Comparison of ENCODE assay signal across 1 cellular context in the genomic region with DNA sequence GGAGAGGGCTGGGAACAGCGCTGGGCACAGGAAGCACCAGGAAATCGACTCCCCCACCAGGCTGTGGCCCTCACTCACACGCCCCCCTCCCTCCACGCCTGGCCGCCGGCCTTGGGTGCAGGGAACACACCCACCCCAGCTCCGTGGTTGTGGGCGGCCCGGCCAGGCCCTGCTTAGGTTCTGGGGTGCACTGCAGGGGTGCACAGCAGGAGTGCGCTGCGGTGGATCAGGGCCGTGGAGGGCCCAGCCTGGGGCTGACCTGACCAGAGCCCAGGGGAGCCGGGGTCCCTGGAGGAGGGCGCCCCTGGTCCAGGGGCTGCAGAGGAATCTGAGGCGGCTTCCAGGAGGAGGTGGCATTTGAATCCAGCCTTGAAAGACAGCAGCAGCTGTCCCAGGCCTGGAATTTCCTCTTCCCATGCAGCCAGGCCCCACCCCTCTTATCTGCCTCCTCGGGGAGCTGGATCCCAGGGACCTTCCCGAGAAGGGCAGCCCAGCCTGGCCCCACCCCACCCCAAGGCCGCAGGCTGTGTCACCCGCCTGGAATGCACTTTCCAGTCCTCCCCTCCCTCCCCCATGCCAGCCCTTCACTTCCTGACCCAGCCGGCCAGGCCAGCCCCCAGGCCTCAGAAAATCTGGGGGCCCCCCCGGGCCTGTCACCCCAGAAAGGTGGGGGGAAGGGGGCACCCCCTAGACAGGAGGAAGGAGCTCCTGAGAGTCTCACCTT.
TF ChIP-seq lines count a peak whose summit lies in the region.

No MANE protein-coding gene starts in this region.

TF ChIP-seq in HepG2, 621 proteins besides CTCF, POLR2A, EP300 and RAD21 (continued from another document and continues in another):
- TF ChIP-seq, protein P1, sequence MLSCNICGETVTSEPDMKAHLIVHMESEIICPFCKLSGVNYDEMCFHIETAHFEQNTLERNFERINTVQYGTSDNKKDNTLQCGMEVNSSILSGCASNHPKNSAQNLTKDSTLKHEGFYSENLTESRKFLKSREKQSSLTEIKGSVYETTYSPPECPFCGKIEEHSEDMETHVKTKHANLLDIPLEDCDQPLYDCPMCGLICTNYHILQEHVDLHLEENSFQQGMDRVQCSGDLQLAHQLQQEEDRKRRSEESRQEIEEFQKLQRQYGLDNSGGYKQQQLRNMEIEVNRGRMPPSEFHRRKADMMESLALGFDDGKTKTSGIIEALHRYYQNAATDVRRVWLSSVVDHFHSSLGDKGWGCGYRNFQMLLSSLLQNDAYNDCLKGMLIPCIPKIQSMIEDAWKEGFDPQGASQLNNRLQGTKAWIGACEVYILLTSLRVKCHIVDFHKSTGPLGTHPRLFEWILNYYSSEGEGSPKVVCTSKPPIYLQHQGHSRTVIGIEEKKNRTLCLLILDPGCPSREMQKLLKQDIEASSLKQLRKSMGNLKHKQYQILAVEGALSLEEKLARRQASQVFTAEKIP (CRISPR knock-in tag; IDR thresholded peaks at IDR 0.05; ENCODE audit: borderline replicate concordance), result no peak
- TF ChIP-seq, protein P2, sequence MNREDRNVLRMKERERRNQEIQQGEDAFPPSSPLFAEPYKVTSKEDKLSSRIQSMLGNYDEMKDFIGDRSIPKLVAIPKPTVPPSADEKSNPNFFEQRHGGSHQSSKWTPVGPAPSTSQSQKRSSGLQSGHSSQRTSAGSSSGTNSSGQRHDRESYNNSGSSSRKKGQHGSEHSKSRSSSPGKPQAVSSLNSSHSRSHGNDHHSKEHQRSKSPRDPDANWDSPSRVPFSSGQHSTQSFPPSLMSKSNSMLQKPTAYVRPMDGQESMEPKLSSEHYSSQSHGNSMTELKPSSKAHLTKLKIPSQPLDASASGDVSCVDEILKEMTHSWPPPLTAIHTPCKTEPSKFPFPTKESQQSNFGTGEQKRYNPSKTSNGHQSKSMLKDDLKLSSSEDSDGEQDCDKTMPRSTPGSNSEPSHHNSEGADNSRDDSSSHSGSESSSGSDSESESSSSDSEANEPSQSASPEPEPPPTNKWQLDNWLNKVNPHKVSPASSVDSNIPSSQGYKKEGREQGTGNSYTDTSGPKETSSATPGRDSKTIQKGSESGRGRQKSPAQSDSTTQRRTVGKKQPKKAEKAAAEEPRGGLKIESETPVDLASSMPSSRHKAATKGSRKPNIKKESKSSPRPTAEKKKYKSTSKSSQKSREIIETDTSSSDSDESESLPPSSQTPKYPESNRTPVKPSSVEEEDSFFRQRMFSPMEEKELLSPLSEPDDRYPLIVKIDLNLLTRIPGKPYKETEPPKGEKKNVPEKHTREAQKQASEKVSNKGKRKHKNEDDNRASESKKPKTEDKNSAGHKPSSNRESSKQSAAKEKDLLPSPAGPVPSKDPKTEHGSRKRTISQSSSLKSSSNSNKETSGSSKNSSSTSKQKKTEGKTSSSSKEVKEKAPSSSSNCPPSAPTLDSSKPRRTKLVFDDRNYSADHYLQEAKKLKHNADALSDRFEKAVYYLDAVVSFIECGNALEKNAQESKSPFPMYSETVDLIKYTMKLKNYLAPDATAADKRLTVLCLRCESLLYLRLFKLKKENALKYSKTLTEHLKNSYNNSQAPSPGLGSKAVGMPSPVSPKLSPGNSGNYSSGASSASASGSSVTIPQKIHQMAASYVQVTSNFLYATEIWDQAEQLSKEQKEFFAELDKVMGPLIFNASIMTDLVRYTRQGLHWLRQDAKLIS (CRISPR knock-in tag; IDR thresholded peaks at IDR 0.05), result no peak
- TF ChIP-seq ELF4 (CRISPR knock-in tag; IDR thresholded peaks at IDR 0.05; ENCODE audit: borderline replicate concordance), result no peak
- no peak for TF ChIP-seq RNF2 (conservative IDR thresholded peaks at IDR 0.05; ENCODE audit: low read depth)
- TF ChIP-seq, protein P3, sequence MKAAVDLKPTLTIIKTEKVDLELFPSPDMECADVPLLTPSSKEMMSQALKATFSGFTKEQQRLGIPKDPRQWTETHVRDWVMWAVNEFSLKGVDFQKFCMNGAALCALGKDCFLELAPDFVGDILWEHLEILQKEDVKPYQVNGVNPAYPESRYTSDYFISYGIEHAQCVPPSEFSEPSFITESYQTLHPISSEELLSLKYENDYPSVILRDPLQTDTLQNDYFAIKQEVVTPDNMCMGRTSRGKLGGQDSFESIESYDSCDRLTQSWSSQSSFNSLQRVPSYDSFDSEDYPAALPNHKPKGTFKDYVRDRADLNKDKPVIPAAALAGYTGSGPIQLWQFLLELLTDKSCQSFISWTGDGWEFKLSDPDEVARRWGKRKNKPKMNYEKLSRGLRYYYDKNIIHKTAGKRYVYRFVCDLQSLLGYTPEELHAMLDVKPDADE (CRISPR knock-in tag; IDR thresholded peaks at IDR 0.05), result no peak
- TF ChIP-seq GPN1 (CRISPR knock-in tag; IDR thresholded peaks at IDR 0.05; ENCODE audit: borderline replicate concordance), result no peak
- TF ChIP-seq ZNF44 (CRISPR knock-in tag; IDR thresholded peaks at IDR 0.05), result no peak
- no peak for TF ChIP-seq ZNF776 (CRISPR knock-in tag; IDR thresholded peaks at IDR 0.05)
- TF ChIP-seq, protein P4, sequence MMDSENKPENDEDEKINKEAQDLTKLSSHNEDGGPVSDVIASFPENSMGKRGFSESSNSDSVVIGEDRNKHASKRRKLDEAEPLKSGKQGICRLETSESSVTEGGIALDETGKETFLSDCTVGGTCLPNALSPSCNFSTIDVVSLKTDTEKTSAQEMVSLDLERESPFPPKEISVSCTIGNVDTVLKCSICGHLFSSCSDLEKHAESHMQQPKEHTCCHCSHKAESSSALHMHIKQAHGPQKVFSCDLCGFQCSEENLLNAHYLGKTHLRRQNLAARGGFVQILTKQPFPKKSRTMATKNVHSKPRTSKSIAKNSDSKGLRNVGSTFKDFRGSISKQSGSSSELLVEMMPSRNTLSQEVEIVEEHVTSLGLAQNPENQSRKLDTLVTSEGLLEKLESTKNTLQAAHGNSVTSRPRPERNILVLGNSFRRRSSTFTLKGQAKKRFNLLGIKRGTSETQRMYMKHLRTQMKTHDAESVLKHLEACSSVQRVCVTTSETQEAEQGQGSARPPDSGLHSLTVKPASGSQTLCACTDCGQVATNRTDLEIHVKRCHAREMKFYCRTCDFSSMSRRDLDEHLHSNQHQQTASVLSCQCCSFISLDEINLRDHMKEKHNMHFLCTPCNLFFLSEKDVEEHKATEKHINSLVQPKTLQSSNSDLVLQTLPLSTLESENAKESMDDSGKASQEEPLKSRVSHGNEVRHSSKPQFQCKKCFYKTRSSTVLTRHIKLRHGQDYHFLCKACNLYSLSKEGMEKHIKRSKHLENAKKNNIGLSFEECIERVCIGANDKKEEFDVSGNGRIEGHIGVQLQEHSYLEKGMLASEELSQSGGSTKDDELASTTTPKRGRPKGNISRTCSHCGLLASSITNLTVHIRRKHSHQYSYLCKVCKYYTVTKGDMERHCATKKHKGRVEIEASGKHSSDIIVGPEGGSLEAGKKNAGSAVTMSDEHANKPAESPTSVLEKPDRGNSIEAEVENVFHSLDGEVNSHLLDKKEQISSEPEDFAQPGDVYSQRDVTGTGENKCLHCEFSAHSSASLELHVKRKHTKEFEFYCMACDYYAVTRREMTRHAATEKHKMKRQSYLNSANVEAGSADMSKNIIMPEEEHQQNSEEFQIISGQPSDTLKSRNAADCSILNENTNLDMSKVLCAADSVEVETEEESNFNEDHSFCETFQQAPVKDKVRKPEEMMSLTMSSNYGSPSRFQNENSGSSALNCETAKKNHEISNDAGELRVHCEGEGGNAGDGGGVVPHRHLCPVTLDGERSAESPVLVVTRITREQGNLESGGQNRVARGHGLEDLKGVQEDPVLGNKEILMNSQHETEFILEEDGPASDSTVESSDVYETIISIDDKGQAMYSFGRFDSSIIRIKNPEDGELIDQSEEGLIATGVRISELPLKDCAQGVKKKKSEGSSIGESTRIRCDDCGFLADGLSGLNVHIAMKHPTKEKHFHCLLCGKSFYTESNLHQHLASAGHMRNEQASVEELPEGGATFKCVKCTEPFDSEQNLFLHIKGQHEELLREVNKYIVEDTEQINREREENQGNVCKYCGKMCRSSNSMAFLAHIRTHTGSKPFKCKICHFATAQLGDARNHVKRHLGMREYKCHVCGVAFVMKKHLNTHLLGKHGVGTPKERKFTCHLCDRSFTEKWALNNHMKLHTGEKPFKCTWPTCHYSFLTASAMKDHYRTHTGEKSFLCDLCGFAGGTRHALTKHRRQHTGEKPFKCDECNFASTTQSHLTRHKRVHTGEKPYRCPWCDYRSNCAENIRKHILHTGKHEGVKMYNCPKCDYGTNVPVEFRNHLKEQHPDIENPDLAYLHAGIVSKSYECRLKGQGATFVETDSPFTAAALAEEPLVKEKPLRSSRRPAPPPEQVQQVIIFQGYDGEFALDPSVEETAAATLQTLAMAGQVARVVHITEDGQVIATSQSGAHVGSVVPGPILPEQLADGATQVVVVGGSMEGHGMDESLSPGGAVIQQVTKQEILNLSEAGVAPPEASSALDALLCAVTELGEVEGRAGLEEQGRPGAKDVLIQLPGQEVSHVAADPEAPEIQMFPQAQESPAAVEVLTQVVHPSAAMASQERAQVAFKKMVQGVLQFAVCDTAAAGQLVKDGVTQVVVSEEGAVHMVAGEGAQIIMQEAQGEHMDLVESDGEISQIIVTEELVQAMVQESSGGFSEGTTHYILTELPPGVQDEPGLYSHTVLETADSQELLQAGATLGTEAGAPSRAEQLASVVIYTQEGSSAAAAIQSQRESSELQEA (CRISPR knock-in tag; IDR thresholded peaks at IDR 0.05; ENCODE audit: not compliant biosample characterization), result no peak
- no peak for TF ChIP-seq XRCC5 (optimal IDR thresholded peaks at IDR 0.05; ENCODE audit: low read length)
- no peak for TF ChIP-seq POLR2G (IDR thresholded peaks at IDR 0.05; ENCODE audit: low read depth, low read length)
- TF ChIP-seq TSC22D2 (CRISPR knock-in tag; IDR thresholded peaks at IDR 0.05; ENCODE audit: borderline replicate concordance), result no peak
- TF ChIP-seq HNRNPK (IDR thresholded peaks at IDR 0.05; ENCODE audit: low read depth, low read length, poor library complexity, severe bottlenecking), result peak; percentile 39
- TF ChIP-seq MYC (CRISPR knock-in tag; IDR thresholded peaks at IDR 0.05; ENCODE audit: borderline replicate concordance), result peak; percentile 41; the same call in 1 of the 2 replicates
- TF ChIP-seq ZNF282 (IDR thresholded peaks at IDR 0.05; ENCODE audit: partially characterized antibody), result no peak
- no peak for TF ChIP-seq CHCHD3 (CRISPR knock-in tag; IDR thresholded peaks at IDR 0.05)
- TF ChIP-seq, protein P5, sequence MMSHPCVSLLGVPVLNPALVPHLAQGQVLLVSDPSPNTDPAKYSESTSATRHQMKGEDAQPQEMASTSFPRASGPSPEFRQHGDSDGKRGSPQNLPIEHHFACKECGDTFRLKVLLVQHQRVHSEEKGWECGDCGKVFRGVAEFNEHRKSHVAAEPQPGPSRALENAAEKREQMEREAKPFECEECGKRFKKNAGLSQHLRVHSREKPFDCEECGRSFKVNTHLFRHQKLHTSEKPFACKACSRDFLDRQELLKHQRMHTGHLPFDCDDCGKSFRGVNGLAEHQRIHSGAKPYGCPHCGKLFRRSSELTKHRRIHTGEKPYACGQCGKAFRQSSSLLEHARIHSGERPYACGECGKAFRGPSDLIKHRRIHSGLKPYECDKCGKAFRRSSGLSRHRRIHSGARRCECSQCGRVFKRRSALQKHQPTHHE (CRISPR knock-in tag; IDR thresholded peaks at IDR 0.05; ENCODE audit: borderline replicate concordance), result no peak
- no peak for TF ChIP-seq ZFP41 (CRISPR knock-in tag; IDR thresholded peaks at IDR 0.05; ENCODE audit: borderline replicate concordance)
- TF ChIP-seq SIN3B (IDR thresholded peaks at IDR 0.05; ENCODE audit: low read length), result no peak
- TF ChIP-seq CENPT (CRISPR knock-in tag; IDR thresholded peaks at IDR 0.05; ENCODE audit: low read depth), result no peak
- TF ChIP-seq GTF3A (CRISPR knock-in tag; conservative IDR thresholded peaks at IDR 0.05), result no peak
- no peak for TF ChIP-seq ZNF777 (CRISPR knock-in tag; IDR thresholded peaks at IDR 0.05)
- TF ChIP-seq SRF (IDR thresholded peaks at IDR 0.05; ENCODE audit: low read depth, low read length), result no peak
- no peak for TF ChIP-seq ZNF225 (CRISPR knock-in tag; IDR thresholded peaks at IDR 0.05)
- no peak for TF ChIP-seq ZNF629 (CRISPR knock-in tag; conservative IDR thresholded peaks at IDR 0.05)
- no peak for TF ChIP-seq ZFYVE20 (CRISPR knock-in tag; IDR thresholded peaks at IDR 0.05; ENCODE audit: borderline replicate concordance, low read depth)
- no peak for TF ChIP-seq SOX6 (IDR thresholded peaks at IDR 0.05)
- peak; percentile 42 for TF ChIP-seq SOX6 (CRISPR knock-in tag; IDR thresholded peaks at IDR 0.05)
- TF ChIP-seq KDM5B (CRISPR knock-in tag; IDR thresholded peaks at IDR 0.05; ENCODE audit: borderline replicate concordance), result no peak
- peak; percentile 27; the same call in 1 of the 2 replicates for TF ChIP-seq GABPB1 (CRISPR knock-in tag; IDR thresholded peaks at IDR 0.05)
- no peak for TF ChIP-seq ZKSCAN5 (CRISPR knock-in tag; IDR thresholded peaks at IDR 0.05)
- no peak for TF ChIP-seq SIX1 (CRISPR knock-in tag; IDR thresholded peaks at IDR 0.05; ENCODE audit: borderline replicate concordance)
- no peak for TF ChIP-seq ZNF572 (CRISPR knock-in tag; IDR thresholded peaks at IDR 0.05)
- TF ChIP-seq MBNL3 (CRISPR knock-in tag; conservative IDR thresholded peaks at IDR 0.05), result no peak
- peak; percentile 40; the same call in 1 of the 2 replicates for TF ChIP-seq SALL2 (CRISPR knock-in tag; IDR thresholded peaks at IDR 0.05)
- TF ChIP-seq, protein P6, sequence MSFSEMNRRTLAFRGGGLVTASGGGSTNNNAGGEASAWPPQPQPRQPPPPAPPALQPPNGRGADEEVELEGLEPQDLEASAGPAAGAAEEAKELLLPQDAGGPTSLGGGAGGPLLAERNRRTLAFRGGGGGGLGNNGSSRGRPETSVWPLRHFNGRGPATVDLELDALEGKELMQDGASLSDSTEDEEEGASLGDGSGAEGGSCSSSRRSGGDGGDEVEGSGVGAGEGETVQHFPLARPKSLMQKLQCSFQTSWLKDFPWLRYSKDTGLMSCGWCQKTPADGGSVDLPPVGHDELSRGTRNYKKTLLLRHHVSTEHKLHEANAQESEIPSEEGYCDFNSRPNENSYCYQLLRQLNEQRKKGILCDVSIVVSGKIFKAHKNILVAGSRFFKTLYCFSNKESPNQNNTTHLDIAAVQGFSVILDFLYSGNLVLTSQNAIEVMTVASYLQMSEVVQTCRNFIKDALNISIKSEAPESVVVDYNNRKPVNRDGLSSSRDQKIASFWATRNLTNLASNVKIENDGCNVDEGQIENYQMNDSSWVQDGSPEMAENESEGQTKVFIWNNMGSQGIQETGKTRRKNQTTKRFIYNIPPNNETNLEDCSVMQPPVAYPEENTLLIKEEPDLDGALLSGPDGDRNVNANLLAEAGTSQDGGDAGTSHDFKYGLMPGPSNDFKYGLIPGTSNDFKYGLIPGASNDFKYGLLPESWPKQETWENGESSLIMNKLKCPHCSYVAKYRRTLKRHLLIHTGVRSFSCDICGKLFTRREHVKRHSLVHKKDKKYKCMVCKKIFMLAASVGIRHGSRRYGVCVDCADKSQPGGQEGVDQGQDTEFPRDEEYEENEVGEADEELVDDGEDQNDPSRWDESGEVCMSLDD (CRISPR knock-in tag; IDR thresholded peaks at IDR 0.05; ENCODE audit: borderline replicate concordance), result peak; percentile 82; the same call in 1 of the 2 replicates
- no peak for TF ChIP-seq NFIB (CRISPR knock-in tag; IDR thresholded peaks at IDR 0.05; ENCODE audit: borderline replicate concordance)
